1 cellular context compared by ENCODE assay signal in the genomic region with DNA sequence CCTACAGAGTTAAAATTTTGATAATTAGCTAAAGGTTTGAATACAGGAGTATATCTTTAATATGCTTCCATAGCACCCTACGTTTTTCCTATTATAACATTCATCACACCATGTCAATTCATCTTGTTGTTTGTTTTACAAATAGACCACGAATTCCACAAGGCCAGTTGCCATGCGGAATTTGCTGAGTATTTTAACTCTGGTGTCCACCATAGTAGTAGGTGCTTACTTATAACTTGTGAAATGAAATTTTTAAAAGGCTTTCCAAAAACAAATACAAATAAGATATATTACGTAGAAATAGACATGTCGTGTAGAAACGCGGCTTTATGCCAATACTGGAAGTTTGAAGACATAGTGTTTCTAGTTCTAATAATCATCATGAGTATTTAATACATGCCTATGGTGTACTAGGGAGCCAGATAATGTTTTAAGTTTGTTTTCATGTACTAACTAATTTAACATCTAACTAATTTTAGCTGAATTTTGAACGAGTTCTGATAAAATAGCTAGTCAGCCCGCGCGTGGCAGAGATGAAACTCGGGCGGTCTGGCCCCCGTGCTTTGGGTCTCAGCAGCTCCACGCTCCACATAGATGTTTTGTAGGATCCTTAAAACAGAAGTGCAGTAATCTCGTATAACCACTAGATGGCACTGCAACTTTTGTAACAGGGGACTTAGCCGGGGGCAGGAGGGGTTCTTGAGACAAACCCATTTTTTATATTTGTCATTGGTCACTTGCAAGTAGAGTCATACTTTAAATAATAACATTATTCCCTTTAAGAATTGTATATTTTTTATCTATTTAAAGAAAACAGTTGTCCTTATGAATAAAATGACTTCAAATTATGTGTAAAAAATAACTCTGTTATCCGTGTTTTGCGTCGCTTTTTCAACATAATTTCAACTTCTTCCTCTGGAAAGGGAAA.
TF ChIP-seq lines count a peak whose summit lies in the region.

No MANE protein-coding gene starts in this region.

TF ChIP-seq in HepG2, 621 proteins besides CTCF, POLR2A, EP300 and RAD21 (continued from another document):
- TF ChIP-seq ZNF512 (CRISPR knock-in tag; IDR thresholded peaks at IDR 0.05): no peak
- TF ChIP-seq EHMT2 (IDR thresholded peaks at IDR 0.05; ENCODE audit: borderline replicate concordance, low read depth, low read length): no peak
- TF ChIP-seq STAG1 (CRISPR knock-in tag; IDR thresholded peaks at IDR 0.05): peak; percentile 46
- no peak for TF ChIP-seq FOXA1 (IDR thresholded peaks at IDR 0.05)
- peak; percentile 30; the same call in 1 of the 2 replicates for TF ChIP-seq FOXA1 (CRISPR knock-in tag; IDR thresholded peaks at IDR 0.05)
- no peak for TF ChIP-seq ZNF160 (CRISPR knock-in tag; IDR thresholded peaks at IDR 0.05)
- TF ChIP-seq ZNF564 (CRISPR knock-in tag; IDR thresholded peaks at IDR 0.05): no peak
- 0 out of 2 replicates have a peak, but pooled peaks have one; percentile 28 for TF ChIP-seq FOXA3 (CRISPR knock-in tag; IDR thresholded peaks at IDR 0.05)
- TF ChIP-seq CHD2 (IDR thresholded peaks at IDR 0.05; ENCODE audit: low read depth, low read length): no peak
- TF ChIP-seq SMC3 (IDR thresholded peaks at IDR 0.05; ENCODE audit: low read length): peak; percentile 38; the same call in 1 of the 2 replicates
- TF ChIP-seq, protein P1, sequence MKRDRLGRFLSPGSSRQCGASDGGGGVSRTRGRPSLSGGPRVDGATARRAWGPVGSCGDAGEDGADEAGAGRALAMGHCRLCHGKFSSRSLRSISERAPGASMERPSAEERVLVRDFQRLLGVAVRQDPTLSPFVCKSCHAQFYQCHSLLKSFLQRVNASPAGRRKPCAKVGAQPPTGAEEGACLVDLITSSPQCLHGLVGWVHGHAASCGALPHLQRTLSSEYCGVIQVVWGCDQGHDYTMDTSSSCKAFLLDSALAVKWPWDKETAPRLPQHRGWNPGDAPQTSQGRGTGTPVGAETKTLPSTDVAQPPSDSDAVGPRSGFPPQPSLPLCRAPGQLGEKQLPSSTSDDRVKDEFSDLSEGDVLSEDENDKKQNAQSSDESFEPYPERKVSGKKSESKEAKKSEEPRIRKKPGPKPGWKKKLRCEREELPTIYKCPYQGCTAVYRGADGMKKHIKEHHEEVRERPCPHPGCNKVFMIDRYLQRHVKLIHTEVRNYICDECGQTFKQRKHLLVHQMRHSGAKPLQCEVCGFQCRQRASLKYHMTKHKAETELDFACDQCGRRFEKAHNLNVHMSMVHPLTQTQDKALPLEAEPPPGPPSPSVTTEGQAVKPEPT (CRISPR knock-in tag; IDR thresholded peaks at IDR 0.05; ENCODE audit: low read depth): no peak
- no peak for TF ChIP-seq NFE2L2 (IDR thresholded peaks at IDR 0.05; ENCODE audit: low read length)
- TF ChIP-seq, protein P2, sequence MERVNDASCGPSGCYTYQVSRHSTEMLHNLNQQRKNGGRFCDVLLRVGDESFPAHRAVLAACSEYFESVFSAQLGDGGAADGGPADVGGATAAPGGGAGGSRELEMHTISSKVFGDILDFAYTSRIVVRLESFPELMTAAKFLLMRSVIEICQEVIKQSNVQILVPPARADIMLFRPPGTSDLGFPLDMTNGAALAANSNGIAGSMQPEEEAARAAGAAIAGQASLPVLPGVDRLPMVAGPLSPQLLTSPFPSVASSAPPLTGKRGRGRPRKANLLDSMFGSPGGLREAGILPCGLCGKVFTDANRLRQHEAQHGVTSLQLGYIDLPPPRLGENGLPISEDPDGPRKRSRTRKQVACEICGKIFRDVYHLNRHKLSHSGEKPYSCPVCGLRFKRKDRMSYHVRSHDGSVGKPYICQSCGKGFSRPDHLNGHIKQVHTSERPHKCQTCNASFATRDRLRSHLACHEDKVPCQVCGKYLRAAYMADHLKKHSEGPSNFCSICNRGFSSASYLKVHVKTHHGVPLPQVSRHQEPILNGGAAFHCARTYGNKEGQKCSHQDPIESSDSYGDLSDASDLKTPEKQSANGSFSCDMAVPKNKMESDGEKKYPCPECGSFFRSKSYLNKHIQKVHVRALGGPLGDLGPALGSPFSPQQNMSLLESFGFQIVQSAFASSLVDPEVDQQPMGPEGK (CRISPR knock-in tag; IDR thresholded peaks at IDR 0.05): peak; percentile 72
